In the genomic region with DNA sequence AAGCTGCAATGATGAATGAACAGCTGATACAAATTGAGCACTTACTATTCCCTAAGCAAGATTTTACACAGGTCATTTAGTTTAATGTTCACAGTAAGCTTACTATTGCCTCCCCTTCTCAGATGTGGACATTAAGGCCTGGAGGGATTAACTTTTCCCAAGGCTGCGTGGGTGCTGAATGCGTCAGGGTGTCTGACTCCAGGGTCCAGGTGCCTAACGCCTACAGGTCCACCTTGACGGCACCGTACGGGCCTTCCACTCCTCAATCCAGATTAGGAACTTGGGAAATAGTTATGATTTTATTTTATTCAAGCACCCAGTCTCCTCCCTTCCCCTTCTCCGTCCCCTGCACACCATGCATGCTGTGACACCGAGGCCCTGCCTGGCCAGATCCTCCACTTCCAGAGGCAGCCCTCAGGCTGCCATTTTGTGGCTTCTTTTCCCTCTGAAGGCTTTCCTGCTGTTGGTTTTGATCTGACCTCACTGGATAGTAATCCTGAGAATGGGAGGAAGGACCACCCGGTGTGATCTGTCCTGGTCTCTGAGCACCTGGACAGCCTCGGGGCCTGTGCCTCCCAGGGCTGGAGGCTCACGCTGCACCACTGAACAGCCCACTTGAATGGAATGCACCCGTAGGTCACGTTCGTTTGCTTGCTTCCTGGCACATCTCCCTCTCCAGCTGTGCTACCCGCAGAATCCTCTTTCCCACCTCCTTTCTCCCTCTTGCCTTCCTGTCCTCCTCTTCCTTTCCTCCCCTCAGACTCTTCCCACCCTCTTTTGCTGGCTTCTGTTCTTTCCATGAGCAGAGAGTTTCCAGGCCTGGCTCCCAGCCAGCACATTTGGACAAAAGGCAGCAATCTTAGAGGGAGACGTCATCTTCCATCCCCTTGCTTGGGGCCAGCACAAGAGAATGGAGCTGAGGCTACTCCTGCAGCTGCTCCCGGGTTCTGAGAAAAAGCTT, we compare ENCODE assay signal across 1 cellular context.
TF ChIP-seq lines count a peak whose summit lies in the region.

No MANE protein-coding gene starts in this region.

TF ChIP-seq in H1, 55 proteins besides CTCF, POLR2A, EP300 and RAD21:
- no peak for TF ChIP-seq KDM4A (IDR thresholded peaks at IDR 0.05; ENCODE audit: low read depth, low read length, severe bottlenecking)
- no peak for TF ChIP-seq NANOG (IDR thresholded peaks at IDR 0.05; ENCODE audit: insufficient read depth, low read depth, low read length, poor library complexity, severe bottlenecking)
- peak; percentile 70; the same call in 1 of the 2 replicates for TF ChIP-seq JUND (IDR thresholded peaks at IDR 0.05; ENCODE audit: low read length)
- TF ChIP-seq YY1 (IDR thresholded peaks at IDR 0.05; ENCODE audit: low read depth, low read length): peak; percentile 80
- peak; percentile 80 for TF ChIP-seq JUN (IDR thresholded peaks at IDR 0.05; ENCODE audit: low read depth, low read length)
- TF ChIP-seq HDAC2 (IDR thresholded peaks at IDR 0.05; ENCODE audit: borderline replicate concordance in 1 of 2, low read depth in 2 of 2, low read length in 2 of 2): peak in 1 of 2 experiments; percentile 73; a peak in 1 of 4 replicates
